Comparison of ENCODE assay signal across 11 cellular contexts in the genomic region with DNA sequence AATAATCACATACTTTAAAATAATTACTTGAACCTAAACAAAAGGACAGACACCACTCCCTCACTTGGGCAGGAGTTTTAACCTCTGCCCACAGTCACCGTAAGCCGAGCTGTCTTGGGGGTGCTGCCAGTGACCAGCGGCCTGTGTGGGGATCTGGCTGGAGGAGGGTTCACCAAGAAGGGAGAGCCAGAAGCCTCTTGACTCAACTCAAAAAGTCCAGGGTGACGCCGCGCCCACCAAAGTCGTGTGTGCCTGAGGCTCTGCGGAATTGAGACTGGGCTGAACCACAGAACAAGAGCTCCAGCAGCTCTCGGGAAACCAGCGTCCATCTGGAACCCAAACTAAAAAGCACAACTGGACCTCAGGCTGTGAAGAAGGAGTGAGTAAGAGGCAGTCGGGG. TPM values are rescaled to one million over a fixed set of nuclear protein-coding genes. Genes with fewer than 3 reads are reported as not detected.
DNase-seq lines count a peak whose midpoint lies in the region; ATAC-seq and TF ChIP-seq lines count a peak whose summit lies in the region.
"Had no signal": no experiment of that assay in that cellular context is flagged by ENCODE, and none has a peak within 500 bp of the region (broad histone marks: within the 10 kb centered on the region; RNA-seq: fewer than 3 reads in every experiment).

No MANE protein-coding gene starts in this region.

- H3K79me1 ChIP-seq in trophoblast cell (ENCODE audit: low read length): no peaks in the 10 kb centered on the region

- no peak overlapping the region for H4K12ac ChIP-seq in trophoblast cell (ENCODE audit: low read depth, low read length)

- H3K18ac ChIP-seq in trophoblast cell (ENCODE audit: low read length): no peak overlapping the region

- peaks cover 17% of the 10 kb centered on the region for H3K36me3 Mint-ChIP-seq in activated T-helper 17 cell treated with anti-CD3 and anti-CD28 coated beads, Interleukin-2, amount 50 U/mL, for 72 hours (ENCODE audit: low read depth)
- H3K36me3 Mint-ChIP-seq in activated T-helper 1 cell treated with anti-CD3 and anti-CD28 coated beads, Interleukin-12 subunit alpha, Interleukin-12 subunit beta, Interleukin-2, Interleukin-4 antibody, amounts not matched to agents 30 ng/mL and 10 ng/mL and 1 ng/mL, durations not matched to agents 14 hours and 24 hours and 36 hours (ENCODE audit: low read depth): no peaks in the 10 kb centered on the region

- H3K4me1 Mint-ChIP-seq in activated T-helper 17 cell treated with anti-CD3 and anti-CD28 coated beads, Interleukin-2, amount 50 U/mL, for 72 hours: no peaks in the 10 kb centered on the region
- H3K4me1 Mint-ChIP-seq in activated T-helper 1 cell treated with anti-CD3 and anti-CD28 coated beads, Interleukin-12 subunit alpha, Interleukin-12 subunit beta, Interleukin-2, Interleukin-4 antibody, amounts not matched to agents 30 ng/mL and 10 ng/mL and 1 ng/mL, durations not matched to agents 14 hours and 24 hours and 36 hours (ENCODE audit: low read depth): peaks cover 3% of the 10 kb centered on the region

- no peak overlapping the region for H2AFZ ChIP-seq in trophoblast cell (ENCODE audit: insufficient read depth, low read length, poor library complexity)

- ATAC-seq in body of pancreas (peak; percentile 18), left ventricle myocardium superior (peak; percentile 10), gastrocnemius medialis (peak; percentile 37 to 65), GM18517 (IDR thresholded peaks at IDR 0.05; ENCODE audit: unreplicated experiment) (no peak)
- no peak for ATAC-seq in activated T-helper 17 cell treated with anti-CD3 and anti-CD28 coated beads, Interleukin-2, amount 50 U/mL, for 72 hours (replicated peaks)

- H3K27ac ChIP-seq in body of pancreas (peak overlapping the region in 1 of 4 donors; percentile 45), gastrocnemius medialis (peak overlapping the region; percentile 77 to 86 (median 80)), trophoblast cell (ENCODE audit: low read depth, low read length) (no peak overlapping the region)

- H2BK120ac ChIP-seq in trophoblast cell (ENCODE audit: insufficient read depth, low read length, poor library complexity): no peak overlapping the region

- H3K23ac ChIP-seq in trophoblast cell (ENCODE audit: low read length): no peak overlapping the region

- DNase-seq in AG10803 (ENCODE audit: low read depth) (peak; percentile 32), body of pancreas (no peak), left ventricle myocardium superior (no peak), gastrocnemius medialis (peak in 1 of 2 donors; percentile 39), trophoblast cell (no peak)
- no peak for DNase-seq in activated T-helper 1 cell treated with anti-CD3 and anti-CD28 coated beads, Interleukin-12 subunit alpha, Interleukin-12 subunit beta, Interleukin-2, Interleukin-4 antibody, amounts not matched to agents 30 ng/mL and 10 ng/mL and 1 ng/mL, durations not matched to agents 14 hours and 24 hours and 36 hours (ENCODE audit: low spot score)
- DNase-seq: activated CD4-positive, CD25-positive, alpha-beta regulatory T cell treated with anti-CD3 and anti-CD28 coated beads, Interleukin-2, amount 50 U/mL, for 72 hours; NCI-H446 treated with DMSO at 0.1 percent for 48 hours had no signal

- no peak overlapping the region for H2AK5ac ChIP-seq in trophoblast cell (ENCODE audit: low read length)

- H3K9me3 ChIP-seq in body of pancreas (no peaks in the 10 kb centered on the region), gastrocnemius medialis (no peaks in the 10 kb centered on the region), trophoblast cell (ENCODE audit: insufficient read depth, low read depth, low read length) (peaks cover 1% of the 10 kb centered on the region)

- H3K27ac Mint-ChIP-seq in activated T-helper 17 cell treated with anti-CD3 and anti-CD28 coated beads, Interleukin-2, amount 50 U/mL, for 72 hours: no peak overlapping the region
- no peak overlapping the region for H3K27ac Mint-ChIP-seq in activated T-helper 1 cell treated with anti-CD3 and anti-CD28 coated beads, Interleukin-12 subunit alpha, Interleukin-12 subunit beta, Interleukin-2, Interleukin-4 antibody, amounts not matched to agents 30 ng/mL and 10 ng/mL and 1 ng/mL, durations not matched to agents 14 hours and 24 hours and 36 hours
- H3K27ac Mint-ChIP-seq: B cell had no signal

- TF ChIP-seq POLR2A in body of pancreas (IDR thresholded peaks at IDR 0.05) (no peak), gastrocnemius medialis (IDR thresholded peaks at IDR 0.05) (no peak)

- TF ChIP-seq CTCF in AG10803 (conservative IDR thresholded peaks at IDR 0.05; ENCODE audit: low read length) (no peak), body of pancreas (IDR thresholded peaks at IDR 0.05) (no peak), gastrocnemius medialis (IDR thresholded peaks at IDR 0.05 in 4 of 5, conservative IDR thresholded peaks at IDR 0.05 in 1 of 5) (no peak)

- no peak overlapping the region for H4K91ac ChIP-seq in trophoblast cell (ENCODE audit: low read depth, low read length)

- intact Hi-C loops in body of pancreas (cut with DNase I): no loop called here
- intact Hi-C loops in left ventricle myocardium superior (cut with micrococcal nuclease): no loop called here
- intact Hi-C loops in gastrocnemius medialis (cut with DNase I; ENCODE audit: low total_unique reads): loop anchor here (5.0 kb wide), 1 partner anchor 43 kb away; no protein-coding TSS in a partner anchor
- intact Hi-C loops in activated T-helper 1 cell treated with anti-CD3 and anti-CD28 coated beads, Interleukin-12 subunit alpha, Interleukin-12 subunit beta, Interleukin-2, Interleukin-4 antibody, amounts not matched to agents 30 ng/mL and 10 ng/mL and 1 ng/mL, durations not matched to agents 14 hours and 24 hours and 36 hours (cut with micrococcal nuclease): no loop called here

- H3K36me3 ChIP-seq in body of pancreas (replicated peaks in 1 of 2; ENCODE audit: insufficient read depth in 1 of 2, low read depth in 2 of 2): peaks cover 0 to 2% of the 10 kb centered on the region in 2 donors
- no peaks in the 10 kb centered on the region for H3K36me3 ChIP-seq in gastrocnemius medialis
- peaks cover 21 to 22% of the 10 kb centered on the region in 2 experiments for H3K36me3 ChIP-seq in trophoblast cell (ENCODE audit: control insufficient read depth in 1 of 2, insufficient read depth in 2 of 2, low read length in 2 of 2)

- no peak overlapping the region for H2BK12ac ChIP-seq in trophoblast cell (ENCODE audit: low read length)

- H3K9me3 Mint-ChIP-seq in activated T-helper 17 cell treated with anti-CD3 and anti-CD28 coated beads, Interleukin-2, amount 50 U/mL, for 72 hours: no peaks in the 10 kb centered on the region
- no peaks in the 10 kb centered on the region for H3K9me3 Mint-ChIP-seq in activated T-helper 1 cell treated with anti-CD3 and anti-CD28 coated beads, Interleukin-12 subunit alpha, Interleukin-12 subunit beta, Interleukin-2, Interleukin-4 antibody, amounts not matched to agents 30 ng/mL and 10 ng/mL and 1 ng/mL, durations not matched to agents 14 hours and 24 hours and 36 hours

- H3K4me1 ChIP-seq in body of pancreas (peaks cover 4% of the 10 kb centered on the region), gastrocnemius medialis (peaks cover 12% of the 10 kb centered on the region in 2 donors), trophoblast cell (ENCODE audit: control insufficient read depth in 1 of 2, insufficient read depth in 2 of 2, low read length in 2 of 2) (peaks cover 0 to 2% of the 10 kb centered on the region in 2 experiments)

- no peak overlapping the region for H4K8ac ChIP-seq in trophoblast cell (ENCODE audit: low read depth, low read length)

- H3K27me3 ChIP-seq in body of pancreas: no peaks in the 10 kb centered on the region
- H3K27me3 ChIP-seq in gastrocnemius medialis: no peaks in the 10 kb centered on the region
- H3K27me3 ChIP-seq in trophoblast cell (ENCODE audit: insufficient read depth, low read length): no peaks in the 10 kb centered on the region

- H3K9ac ChIP-seq in trophoblast cell (ENCODE audit: low read length): no peak overlapping the region

- H3K4me2 ChIP-seq in trophoblast cell (ENCODE audit: low read length): no peak overlapping the region

- H3K79me2 ChIP-seq in trophoblast cell (ENCODE audit: control insufficient read depth, insufficient read depth, low read length, poor library complexity): no peaks in the 10 kb centered on the region

- no peak overlapping the region for H3K14ac ChIP-seq in trophoblast cell (ENCODE audit: low read length)

- whole genome bisulfite sequencing in body of pancreas, 2 donors: 82 to 96% methylated on average over 5 to 11 of the region's 11 CpGs
- no CpG with 5 or more reads among the region's 11 CpGs for WGBS in trophoblast cell (ENCODE audit: extremely low coverage, insufficient coverage, insufficient read length)

- H2BK5ac ChIP-seq in trophoblast cell (ENCODE audit: low read depth, low read length, poor library complexity): no peak overlapping the region

- H3K4me3 Mint-ChIP-seq in activated T-helper 17 cell treated with anti-CD3 and anti-CD28 coated beads, Interleukin-2, amount 50 U/mL, for 72 hours: no peak overlapping the region
- no peak overlapping the region for H3K4me3 Mint-ChIP-seq in activated T-helper 1 cell treated with anti-CD3 and anti-CD28 coated beads, Interleukin-12 subunit alpha, Interleukin-12 subunit beta, Interleukin-2, Interleukin-4 antibody, amounts not matched to agents 30 ng/mL and 10 ng/mL and 1 ng/mL, durations not matched to agents 14 hours and 24 hours and 36 hours
- H3K4me3 Mint-ChIP-seq: B cell had no signal

- no peaks in the 10 kb centered on the region for H3K27me3 Mint-ChIP-seq in activated T-helper 17 cell treated with anti-CD3 and anti-CD28 coated beads, Interleukin-2, amount 50 U/mL, for 72 hours
- H3K27me3 Mint-ChIP-seq in activated T-helper 1 cell treated with anti-CD3 and anti-CD28 coated beads, Interleukin-12 subunit alpha, Interleukin-12 subunit beta, Interleukin-2, Interleukin-4 antibody, amounts not matched to agents 30 ng/mL and 10 ng/mL and 1 ng/mL, durations not matched to agents 14 hours and 24 hours and 36 hours (ENCODE audit: insufficient read depth): no peaks in the 10 kb centered on the region
- H3K27me3 Mint-ChIP-seq: B cell had no signal

- peak overlapping the region; percentile 34 for H3K4me3 ChIP-seq in AG10803 (ENCODE audit: low read length)
- H3K4me3 ChIP-seq in body of pancreas: no peak overlapping the region
- H3K4me3 ChIP-seq in gastrocnemius medialis: peak overlapping the region; percentile 41 to 61 (median 44)
- no peak overlapping the region for H3K4me3 ChIP-seq in trophoblast cell (ENCODE audit: low read depth, low read length)

- no peak overlapping the region for H3K4ac ChIP-seq in trophoblast cell (ENCODE audit: low read depth, low read length)

- in situ Hi-C loops in gastrocnemius medialis (cut with MboI; ENCODE audit: low sequenced_read_pairs in 4 of 4): no loop called here

RNA-seq across cellular contexts. Expression of a gene that starts 35.8 kb away (rescaled TPM):
- total RNA-seq in body of pancreas (10 to 100 TPM; 15.6 to 17.8 TPM), left ventricle myocardium superior (5.9 TPM), gastrocnemius medialis (10 to 100 TPM; 12.0 to 17.9 (median 14.1) TPM)
- 24.2 and 26.7 TPM in 2 replicates for polyA plus RNA-seq in trophoblast cell (2013)
- total RNA-seq in activated T-helper 17 cell treated with anti-CD3 and anti-CD28 coated beads, Interleukin-2, amount 50 U/mL, for 72 hours: 10 to 100 TPM; 27.1 to 27.7 TPM
- 21.2 and 21.9 TPM in 2 replicates for total RNA-seq in activated T-helper 1 cell treated with anti-CD3 and anti-CD28 coated beads, Interleukin-12 subunit alpha, Interleukin-12 subunit beta, Interleukin-2, Interleukin-4 antibody, amounts not matched to agents 30 ng/mL and 10 ng/mL and 1 ng/mL, durations not matched to agents 14 hours and 24 hours and 36 hours

RNA-seq across cellular contexts. Expression of a gene that starts 36.3 kb away (rescaled TPM):
- total RNA-seq in body of pancreas (1 to 10 TPM in 1 of 2 donors, not detected in 1; 1.0 TPM), left ventricle myocardium superior (2.8 TPM), gastrocnemius medialis (1 to 10 TPM in 3 of 4 donors, under 1 TPM in 1; 0.92 to 3.2 (median 2.1) TPM)
- polyA plus RNA-seq in trophoblast cell (2013): 5.2 and 5.3 TPM in 2 replicates
- total RNA-seq in activated T-helper 17 cell treated with anti-CD3 and anti-CD28 coated beads, Interleukin-2, amount 50 U/mL, for 72 hours: 1 to 10 TPM in 1 of 2 donors, under 1 TPM in 1; 0.24 to 1.1 TPM
- total RNA-seq in activated T-helper 1 cell treated with anti-CD3 and anti-CD28 coated beads, Interleukin-12 subunit alpha, Interleukin-12 subunit beta, Interleukin-2, Interleukin-4 antibody, amounts not matched to agents 30 ng/mL and 10 ng/mL and 1 ng/mL, durations not matched to agents 14 hours and 24 hours and 36 hours: not detected in 2 replicates

Comparison
In these comparisons a context has a peak if more than half of its experiments do, and no peak if none do; other contexts are left out.
1. H3K4me3 ChIP-seq: peak in AG10803 (single experiment) and gastrocnemius medialis (4 of 4); none in body of pancreas (0 of 2) and trophoblast cell (single experiment).
2. ATAC-seq: peak in body of pancreas (single experiment), left ventricle myocardium superior (single experiment) and gastrocnemius medialis (2 of 2); none in activated T-helper 17 cell treated with anti-CD3 and anti-CD28 coated beads, Interleukin-2, amount 50 U/mL, for 72 hours (single experiment) and GM18517 (single experiment).